Comparison of ENCODE assay signal across 8 cellular contexts in genomic region chr11:44950625-44951472, GRCh38. TPM values are rescaled to one million over a fixed set of nuclear protein-coding genes. Genes with fewer than 3 reads are reported as not detected.
DNase-seq lines count a peak whose midpoint lies in the region; ATAC-seq and TF ChIP-seq lines count a peak whose summit lies in the region.

A gene with protein sequence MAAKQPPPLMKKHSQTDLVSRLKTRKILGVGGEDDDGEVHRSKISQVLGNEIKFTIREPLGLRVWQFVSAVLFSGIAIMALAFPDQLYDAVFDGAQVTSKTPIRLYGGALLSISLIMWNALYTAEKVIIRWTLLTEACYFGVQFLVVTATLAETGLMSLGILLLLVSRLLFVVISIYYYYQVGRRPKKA (minus strand): TSS chr11:44950883. CDS start chr11:44938335, 12,548 bp downstream.

- H2AFZ ChIP-seq in GM23338, result peak within 1 kb of the TSS; percentile 89

- H3K4me3 Mint-ChIP-seq in GM23338 (peak within 1 kb of the TSS; percentile 82), osteocyte (ENCODE audit: unreplicated experiment) (peak within 1 kb of the TSS; percentile 91)
- H3K4me3 Mint-ChIP-seq in activated naive CD4-positive, alpha-beta T cell treated with anti-CD3 and anti-CD28 coated beads for 36 hours, result peak within 1 kb of the TSS; percentile 73

- H3K36me3 Mint-ChIP-seq in GM23338 (ENCODE audit: low read depth), result no peaks in the 10 kb centered on the region; the same call in 2 of the 3 replicates
- H3K36me3 Mint-ChIP-seq in activated naive CD4-positive, alpha-beta T cell treated with anti-CD3 and anti-CD28 coated beads for 36 hours (ENCODE audit: low read depth), result no peaks in the 10 kb centered on the region
- no peaks in the 10 kb centered on the region for H3K36me3 Mint-ChIP-seq in osteocyte (ENCODE audit: unreplicated experiment)

- peaks cover 6% of the 10 kb centered on the region; the same call in 1 of the 2 replicates for H3K79me2 ChIP-seq in GM23338 (replicated peaks; ENCODE audit: insufficient read depth)

- TF ChIP-seq POLR2A in thyroid gland (IDR thresholded peaks at IDR 0.05), result peak; percentile 69 to 90

- H3K9me3 ChIP-seq in A673 (ENCODE audit: low read depth, low read length, poor library complexity, severe bottlenecking) (no peaks in the 10 kb centered on the region), thyroid gland (no peaks in the 10 kb centered on the region)

- no peaks in the 10 kb centered on the region for H3K36me3 ChIP-seq in A673 (ENCODE audit: insufficient read depth, low read length, poor library complexity, severe bottlenecking)
- H3K36me3 ChIP-seq in GM23338 (ENCODE audit: insufficient read depth), result no peaks in the 10 kb centered on the region
- H3K36me3 ChIP-seq in thyroid gland, result no peaks in the 10 kb centered on the region

- ATAC-seq in GM23338 (peak; percentile 46), HG02610 (IDR thresholded peaks at IDR 0.05; ENCODE audit: unreplicated experiment) (no peak)

- no peaks in the 10 kb centered on the region for H3K9me2 ChIP-seq in GM23338 (ENCODE audit: insufficient read depth)

- POLR2A ChIA-PET in A673 (lab: Charles Lee; ENCODE audit: low non-redundant PET), result no interaction called here

- H3K4me1 Mint-ChIP-seq in GM23338 (peaks cover 69% of the 10 kb centered on the region), osteocyte (ENCODE audit: unreplicated experiment) (peaks cover 44% of the 10 kb centered on the region)
- H3K4me1 Mint-ChIP-seq in activated naive CD4-positive, alpha-beta T cell treated with anti-CD3 and anti-CD28 coated beads for 36 hours (ENCODE audit: low read depth), result peaks cover 8% of the 10 kb centered on the region

- no peak within 1 kb of the TSS for H3K27ac Mint-ChIP-seq in GM23338
- no peak within 1 kb of the TSS for H3K27ac Mint-ChIP-seq in activated naive CD4-positive, alpha-beta T cell treated with anti-CD3 and anti-CD28 coated beads for 36 hours
- peak within 1 kb of the TSS; percentile 52 for H3K27ac Mint-ChIP-seq in osteocyte (ENCODE audit: unreplicated experiment)

- H3K4me1 ChIP-seq in A673 (ENCODE audit: insufficient read depth, low read length, poor library complexity, severe bottlenecking) (peaks cover 9% of the 10 kb centered on the region), GM23338 (ENCODE audit: insufficient read depth) (peaks cover 46% of the 10 kb centered on the region), thyroid gland (peaks cover 27 to 75% of the 10 kb centered on the region in 2 donors)

- no peaks in the 10 kb centered on the region for H3F3A ChIP-seq in GM23338 (replicated peaks; ENCODE audit: low read depth)

- DNase-seq in A673 (ENCODE audit: low spot score) (peak; percentile 89), GM23338 (ENCODE audit: low spot score) (no peak), RPMI7951 (ENCODE audit: low read depth) (peak; percentile 62), glomerular endothelial cell (ENCODE audit: extremely low read depth, low read depth, low spot score) (no peak), osteocyte (ENCODE audit: extremely low spot score, unreplicated experiment) (peak; percentile 93), thyroid gland (peak; percentile 80 to 84)
- peak; percentile 71 for DNase-seq in activated naive CD4-positive, alpha-beta T cell treated with anti-CD3 and anti-CD28 coated beads for 36 hours

- CTCF ChIA-PET in A673 (lab: Charles Lee), result interaction anchor here (0.6 to 1.1 kb wide), 3 partner anchors 14 to 386 kb away, joined by 3 to 6 read pairs (median 3); partner anchors contain the start of gene CD82
- CTCF ChIA-PET in activated naive CD4-positive, alpha-beta T cell treated with anti-CD3 and anti-CD28 coated beads for 36 hours (lab: Charles Lee), result interaction anchor here (0.8 to 1.4 kb wide), 5 partner anchors 14 to 152 kb away, joined by 3 to 6 read pairs (median 3); no protein-coding TSS in a partner anchor

- no peaks in the 10 kb centered on the region for H3K9me3 Mint-ChIP-seq in GM23338
- H3K9me3 Mint-ChIP-seq in activated naive CD4-positive, alpha-beta T cell treated with anti-CD3 and anti-CD28 coated beads for 36 hours, result no peaks in the 10 kb centered on the region
- H3K9me3 Mint-ChIP-seq in osteocyte (ENCODE audit: unreplicated experiment), result no peaks in the 10 kb centered on the region

- BruUV-seq in A673 (replicated peaks; lab: Mats Ljungman, UMichigan), result no TSS peak

- H3K4me2 ChIP-seq in GM23338, result peak within 1 kb of the TSS; percentile 89

- 48 to 53% methylated on average over 11 to 13 of the region's 83 CpGs for WGBS in thyroid gland, 2 donors

- peak within 1 kb of the TSS; percentile 88 for H3K27ac ChIP-seq in A673 (ENCODE audit: low read depth, low read length, poor library complexity, severe bottlenecking)
- peak within 1 kb of the TSS; percentile 79; the same call in 1 of the 2 replicates for H3K27ac ChIP-seq in GM23338 (ENCODE audit: low read depth)
- peak within 1 kb of the TSS; percentile 68 to 89 (median 77) for H3K27ac ChIP-seq in thyroid gland

- H3K4me3 ChIP-seq in A673 (ENCODE audit: low read depth, low read length, poor library complexity, severe bottlenecking) (peak within 1 kb of the TSS; percentile 91), GM23338 (peak within 1 kb of the TSS; percentile 96), thyroid gland (replicated peaks in 1 of 3) (peak within 1 kb of the TSS; percentile 55 to 77 (median 61))

- TF ChIP-seq CTCF in A673 (conservative IDR thresholded peaks at IDR 0.05; ENCODE audit: low read depth, low read length) (peak; percentile 77), GM23338 (conservative IDR thresholded peaks at IDR 0.05; ENCODE audit: low read depth in 2 of 2) (peak; percentile 54 to 63), osteocyte (IDR thresholded peaks at IDR 0.05) (peak; percentile 96), thyroid gland (IDR thresholded peaks at IDR 0.05) (peak in 5 of 6 experiments; percentile 21 to 74 (median 57))

- H3K27me3 Mint-ChIP-seq in GM23338 (ENCODE audit: insufficient read depth, low read depth, poor library complexity) (peaks cover 24% of the 10 kb centered on the region), osteocyte (ENCODE audit: unreplicated experiment) (no peaks in the 10 kb centered on the region)
- H3K27me3 Mint-ChIP-seq in activated naive CD4-positive, alpha-beta T cell treated with anti-CD3 and anti-CD28 coated beads for 36 hours (ENCODE audit: low read depth), result peaks cover 2% of the 10 kb centered on the region

- intact Hi-C loops in A673 (cut with micrococcal nuclease; ENCODE audit: unreplicated experiment), result no loop called here
- intact Hi-C loops in activated naive CD4-positive, alpha-beta T cell treated with anti-CD3 and anti-CD28 coated beads for 36 hours (cut with micrococcal nuclease), result loop anchor here (1.0 to 5.0 kb wide), 3 partner anchors 131 to 196 kb away; partner anchors contain the start of gene PRDM11
- intact Hi-C loops in thyroid gland (cut with DNase I), result no loop called here

- H3K27me3 ChIP-seq in A673 (replicated peaks; ENCODE audit: insufficient read depth, low read depth, low read length, poor library complexity) (no peaks in the 10 kb centered on the region), GM23338 (ENCODE audit: insufficient read depth) (no peaks in the 10 kb centered on the region), thyroid gland (no peaks in the 10 kb centered on the region)

- no peaks in the 10 kb centered on the region for H4K20me1 ChIP-seq in GM23338 (replicated peaks; ENCODE audit: insufficient read depth)

TF ChIP-seq in GM23338, 12 proteins besides CTCF, POLR2A, EP300 and RAD21 (continues in another document):
- TF ChIP-seq NANOG (IDR thresholded peaks at IDR 0.05; ENCODE audit: borderline replicate concordance) (no peak), ZNF331 (CRISPR knock-in tag; IDR thresholded peaks at IDR 0.05; ENCODE audit: low read depth) (no peak)

RNA-seq across cellular contexts. Expression of the gene that starts here (rescaled TPM):
- total RNA-seq in A673 (2021), result 52.0 and 80.9 TPM in 2 replicates
- total RNA-seq in GM23338 (2014; rRNA removed; shearing (Covaris generic)), result 33.4 and 43.9 TPM in 2 replicates
- 22.5 and 23.5 TPM in 2 replicates for polyA plus RNA-seq in GM23338 (2016; fragmentation: Nextera tagmentation; extraction: Ambion mirVana)
- total RNA-seq in RPMI7951 (2014; rRNA removed; shearing (Covaris generic)), result 10.2 and 11.1 TPM in 2 replicates
- 10 to 100 TPM; 10.3 to 14.0 TPM for total RNA-seq in activated naive CD4-positive, alpha-beta T cell treated with anti-CD3 and anti-CD28 coated beads for 36 hours
- 243 and 296 TPM in 2 replicates for total RNA-seq in glomerular endothelial cell
- total RNA-seq in osteocyte, result 137 and 159 TPM in 2 replicates
- 10 to 100 TPM; 21.7 to 34.0 (median 30.9) TPM for total RNA-seq in thyroid gland

Comparison
In these comparisons a context has a peak if more than half of its experiments do, and no peak if none do; other contexts are left out.
1. DNase-seq: peak in A673 (single experiment), RPMI7951 (single experiment), activated naive CD4-positive, alpha-beta T cell treated with anti-CD3 and anti-CD28 coated beads for 36 hours (single experiment), osteocyte (single experiment) and thyroid gland (2 of 2); none in GM23338 (single experiment) and glomerular endothelial cell (single experiment).
2. Peak in every context shown above with its lines, with median percentiles within 50 percentile points of each other: H3K27ac ChIP-seq, H3K4me3 ChIP-seq, CTCF ChIP-seq and H3K4me3 Mint-ChIP-seq.